10 cellular contexts compared by ENCODE assay signal in the genomic region with DNA sequence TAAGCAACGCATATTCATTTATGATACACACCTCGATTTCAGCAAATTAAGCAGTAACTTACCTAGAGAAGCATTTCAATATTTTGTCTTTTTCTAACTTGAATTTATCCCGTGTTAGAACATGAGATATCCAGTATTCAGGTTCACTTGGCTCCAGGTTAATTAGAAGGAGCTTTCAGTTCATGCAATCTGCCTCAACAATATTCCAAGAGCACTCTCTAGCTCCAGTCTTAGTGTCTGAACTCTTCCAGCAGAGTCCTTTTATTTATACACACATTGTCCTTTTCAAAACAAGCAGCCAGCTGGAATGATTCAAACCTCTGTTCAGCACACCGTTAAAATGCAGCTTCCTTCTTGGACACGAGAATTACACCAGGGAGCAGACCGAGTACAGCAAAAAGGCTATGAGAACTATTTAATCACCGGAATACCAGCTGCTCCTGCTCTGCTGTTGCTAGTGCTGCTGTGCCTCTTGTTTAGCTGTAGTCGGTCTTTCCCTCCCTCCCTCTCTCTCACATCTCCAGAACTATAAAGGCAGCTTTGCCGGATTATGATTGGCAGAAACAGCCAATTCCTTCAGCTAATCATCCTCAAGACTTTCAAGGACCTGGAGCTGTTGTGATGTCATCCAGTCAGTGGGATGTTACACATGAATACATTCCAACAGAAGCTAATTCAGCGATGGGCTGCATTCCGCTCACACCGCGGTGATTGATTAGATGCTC. TPM values are rescaled to one million over a fixed set of nuclear protein-coding genes. Genes with fewer than 3 reads are reported as not detected.
A peak's percentile ranks its signal among the peaks of the same experiment; 100 is the strongest.
DNase-seq lines count a peak whose midpoint lies in the region; ATAC-seq and TF ChIP-seq lines count a peak whose summit lies in the region.
"Had no signal": no experiment of that assay in that cellular context is flagged by ENCODE, and none has a peak within 500 bp of the region (broad histone marks: within the 10 kb centered on the region; RNA-seq: fewer than 3 reads in every experiment).

A gene (minus strand): TSS at position 239 of the 725 bp plus-strand sequence. CDS start 36,584 bp downstream, outside the sequence.

- no CpG with 5 or more reads among the region's 13 CpGs for WGBS in neuronal stem cell (ENCODE audit: extremely low coverage in 2 of 2, insufficient read length in 2 of 2, insufficient replicate concordance in 1 of 2), 2 donors

- no peak within 1 kb of the TSS for H3K14ac ChIP-seq in neuronal stem cell (ENCODE audit: low read length)

- H3K4ac ChIP-seq in neuronal stem cell (ENCODE audit: low read length) = no peak within 1 kb of the TSS

- no peak for ATAC-seq in GM21390 (IDR thresholded peaks at IDR 0.05; ENCODE audit: unreplicated experiment)

- H3K9me3 ChIP-seq in neuronal stem cell (replicated peaks in 1 of 2; ENCODE audit: control insufficient read depth in 2 of 2, insufficient read depth in 1 of 2, low read depth in 1 of 2, low read length in 2 of 2) = no peaks in the 10 kb centered on the region

- peak within 1 kb of the TSS; percentile 50 for H3K18ac ChIP-seq in neuronal stem cell (ENCODE audit: low read length)

- DNase-seq in DMS53 (lab: John Stamatoyannopoulos, UW) (peak; percentile 75), NCI-H2227 treated with DMSO at 0.1 percent for 48 hours (lab: John Stamatoyannopoulos, UW) (peak; percentile 81), coronary artery (ENCODE audit: low spot score) (no peak), neuronal stem cell (ENCODE audit: low spot score) (peak; percentile 79), HUDEP-2 (lab: John Stamatoyannopoulos, UW; ENCODE audit: unreplicated experiment in 76 of 76) (no peak), H7 (no peak), activated T-cell treated with anti-CD3 and anti-CD28 coated beads for 4 hours (no peak)
- DNase-seq: activated T-cell treated with anti-CD3 and anti-CD28 coated beads, Interleukin-2, amount 50 U/mL, for 48 hours; left cardiac atrium had no signal

- H4K8ac ChIP-seq in neuronal stem cell (ENCODE audit: low read depth, low read length) = no peak within 1 kb of the TSS

- H3K27me3 ChIP-seq in neuronal stem cell (ENCODE audit: control insufficient read depth in 3 of 3, insufficient read depth in 3 of 3, low read depth in 1 of 3, low read length in 3 of 3) = no peaks in the 10 kb centered on the region
- H3K27me3 ChIP-seq in H7 (ENCODE audit: control insufficient read depth, insufficient read depth, low read length) = no peaks in the 10 kb centered on the region

- H3K4me2 ChIP-seq in neuronal stem cell (ENCODE audit: insufficient read depth, low read length, poor library complexity, severe bottlenecking) = peak within 1 kb of the TSS; percentile 35

- no peak within 1 kb of the TSS for H3K27ac ChIP-seq in coronary artery
- H3K27ac ChIP-seq in neuronal stem cell (replicated peaks; ENCODE audit: low read length) = peak within 1 kb of the TSS; percentile 95

- H2BK5ac ChIP-seq in neuronal stem cell (ENCODE audit: low read length) = no peak within 1 kb of the TSS

- peak within 1 kb of the TSS; percentile 40 for H3K4me3 ChIP-seq in coronary artery
- peak within 1 kb of the TSS; percentile 27 to 42 for H3K4me3 ChIP-seq in neuronal stem cell (ENCODE audit: low read length in 2 of 2)
- H3K4me3 ChIP-seq in H7 (ENCODE audit: insufficient read depth, low read depth, low read length) = no peak within 1 kb of the TSS

- no peak within 1 kb of the TSS for H2BK120ac ChIP-seq in neuronal stem cell (ENCODE audit: low read depth, low read length)

- no peak within 1 kb of the TSS for H3K9ac ChIP-seq in neuronal stem cell (ENCODE audit: low read depth, low read length, poor library complexity)

- H3K79me1 ChIP-seq in neuronal stem cell (ENCODE audit: low read depth, low read length) = no peaks in the 10 kb centered on the region

- TF ChIP-seq CTCF in coronary artery (IDR thresholded peaks at IDR 0.05) = no peak

- H3K36me3 ChIP-seq in neuronal stem cell (replicated peaks in 1 of 2; ENCODE audit: control insufficient read depth in 2 of 2, insufficient read depth in 2 of 2, low read length in 2 of 2) (no peaks in the 10 kb centered on the region), H7 (replicated peaks; ENCODE audit: control insufficient read depth, insufficient read depth, low read length) (no peaks in the 10 kb centered on the region)

- peak within 1 kb of the TSS; percentile 55 for H2AFZ ChIP-seq in neuronal stem cell (ENCODE audit: low read length)

- H2BK12ac ChIP-seq in neuronal stem cell (ENCODE audit: low read length) = no peak within 1 kb of the TSS

- no peak within 1 kb of the TSS for H2AK5ac ChIP-seq in neuronal stem cell (ENCODE audit: low read depth, low read length)

- no peak within 1 kb of the TSS for H3K23ac ChIP-seq in neuronal stem cell (ENCODE audit: low read depth, low read length, poor library complexity)

- no peak within 1 kb of the TSS for H4K91ac ChIP-seq in neuronal stem cell (ENCODE audit: low read depth, low read length, poor library complexity)

- H3K4me1 ChIP-seq in neuronal stem cell (ENCODE audit: control insufficient read depth in 2 of 2, insufficient read depth in 1 of 2, low read depth in 1 of 2, low read length in 2 of 2) = peaks cover 0 to 14% of the 10 kb centered on the region in 2 donors

- no peak within 1 kb of the TSS for H2BK15ac ChIP-seq in neuronal stem cell (ENCODE audit: low read length)

RNA-seq across cellular contexts. Expression of the gene that starts here (rescaled TPM):
- polyA plus RNA-seq in neuronal stem cell (2013, experiment 1 of 2) = 2.9 TPM
- 2.9 TPM for polyA plus RNA-seq in neuronal stem cell (2013, experiment 2 of 2)
- not detected in 2 replicates for total RNA-seq in H7 (2014; rRNA removed; shearing (Covaris generic))
- total RNA-seq: left cardiac atrium had no signal

Comparison
In these comparisons a context has a peak if more than half of its experiments do, and no peak if none do; other contexts are left out.
1. DNase-seq: peak in DMS53 (single experiment), NCI-H2227 treated with DMSO at 0.1 percent for 48 hours (single experiment) and neuronal stem cell (single experiment); none in coronary artery (single experiment), HUDEP-2 (0 of 76), H7 (single experiment) and activated T-cell treated with anti-CD3 and anti-CD28 coated beads for 4 hours (single experiment).